23 cellular contexts compared by ENCODE assay signal in genomic region chr11:45678962-45679361, GRCh38. TPM values are rescaled to one million over a fixed set of nuclear protein-coding genes. Genes with fewer than 3 reads are reported as not detected.
DNase-seq lines count a peak whose midpoint lies in the region; ATAC-seq, FAIRE-seq and TF ChIP-seq lines count a peak whose summit lies in the region.
"Had no signal": no experiment of that assay in that cellular context is flagged by ENCODE, and none has a peak within 500 bp of the region (broad histone marks: within the 10 kb centered on the region; RNA-seq: fewer than 3 reads in every experiment).

No MANE protein-coding gene starts in this region.

- H3K27ac ChIP-seq in DND-41 (ENCODE audit: low read length), result no peak overlapping the region
- no peak overlapping the region for H3K27ac ChIP-seq in H9 (ENCODE audit: insufficient read length, low read depth, low read length)
- H3K27ac ChIP-seq in K562 (ENCODE audit: extremely low read depth, low read depth, low read length), result no peak overlapping the region
- no peak overlapping the region for H3K27ac ChIP-seq in osteoblast (ENCODE audit: low read depth, low read length)
- H3K27ac ChIP-seq: A549; BLaER1 treated with 17β-estradiol and CSF1 and Interleukin-3, amounts not matched to agents 10 nM and 100 nM; KMS-11 had no signal

- no peak overlapping the region for H2BK20ac ChIP-seq in H9 (ENCODE audit: low read depth, low read length, poor library complexity, severe bottlenecking)

- TF ChIP-seq RAD21 in K562 (CRISPR knock-in tag; conservative IDR thresholded peaks at IDR 0.05 in 1 of 2, IDR thresholded peaks at IDR 0.05 in 1 of 2), result peak in 1 of 2 experiments; percentile 26; a peak in 2 of 4 replicates

- no peaks in the 10 kb centered on the region; a peak in 1 of 7 replicates for H3K36me3 Mint-ChIP-seq in H9 (ENCODE audit: insufficient read depth in 1 of 3, low read depth in 3 of 3)

- no peak overlapping the region for H2BK15ac ChIP-seq in H9 (ENCODE audit: low read depth, low read length)

- DNase-seq in DND-41 (no peak), H9 (no peak), K562 (ENCODE audit: extremely low read depth in 1 of 4, low spot score in 3 of 4) (peak in 1 of 4 experiments; percentile 16), osteoblast (ENCODE audit: insufficient read length, low spot score, missing footprints) (peak; percentile 9), cardiac septum (ENCODE audit: low spot score) (no peak)
- DNase-seq: AML-193; CD4-positive, alpha-beta T cell; GDM1; IMR-90; NCI-H1048; NCI-H1694; NCI-H446 treated with DMSO at 0.1 percent for 48 hours; NCI-H526; PC-3; SK-N-SH had no signal

- H2BK12ac ChIP-seq in H9 (ENCODE audit: insufficient read length, low read depth, low read length), result no peak overlapping the region

- H4K20me1 ChIP-seq in DND-41 (ENCODE audit: insufficient read depth, low read length), result no peaks in the 10 kb centered on the region
- H4K20me1 ChIP-seq in H9 (ENCODE audit: control insufficient read depth, insufficient read depth, insufficient read length), result no peaks in the 10 kb centered on the region
- H4K20me1 ChIP-seq in K562 (replicated peaks; ENCODE audit: control insufficient read depth, insufficient read depth, low read length), result 0 out of 2 replicates have a peak, but pooled peaks cover 2% of the 10 kb centered on the region
- no peaks in the 10 kb centered on the region for H4K20me1 ChIP-seq in osteoblast (ENCODE audit: insufficient read depth, low read length)
- H4K20me1 ChIP-seq: BLaER1 treated with 17β-estradiol and CSF1 and Interleukin-3, amounts not matched to agents 10 nM and 100 nM had no signal

- H3K4me2 ChIP-seq in DND-41 (ENCODE audit: insufficient read depth, low read length) (no peak overlapping the region), H9 (ENCODE audit: insufficient read depth, insufficient read length, low read length) (no peak overlapping the region), K562 (ENCODE audit: insufficient read depth, low read length) (no peak overlapping the region), osteoblast (ENCODE audit: insufficient read depth, low read length) (no peak overlapping the region)
- H3K4me2 ChIP-seq: A549; BLaER1 treated with 17β-estradiol and CSF1 and Interleukin-3, amounts not matched to agents 10 nM and 100 nM; KMS-11; SK-N-SH had no signal

- CTCF ChIA-PET in K562 (lab: Yijun Ruan, JAX; ENCODE audit: low intra/inter-chr PET ratio), result no interaction called here

- 0 out of 3 replicates have a peak, but pooled peaks have one; percentile 40 for ATAC-seq in DND-41 (ENCODE audit: insufficient read depth, low read depth)
- ATAC-seq in K562, result peak; percentile 79
- ATAC-seq in HG02938 (IDR thresholded peaks at IDR 0.05; ENCODE audit: unreplicated experiment), result no peak
- ATAC-seq in GM21723 (IDR thresholded peaks at IDR 0.05; ENCODE audit: unreplicated experiment), result no peak
- ATAC-seq: A549, GM12878, PC-3 had no signal

- H4K5ac ChIP-seq in H9 (ENCODE audit: insufficient read length, low read depth, low read length), result no peak overlapping the region

- no peak for TF ChIP-seq EP300 in K562 (IDR thresholded peaks at IDR 0.05; ENCODE audit: low read length)

- H3K9me1 ChIP-seq in K562 (ENCODE audit: control insufficient read depth, insufficient read depth, low read length), result no peaks in the 10 kb centered on the region

- no peak overlapping the region for H2BK120ac ChIP-seq in H9 (ENCODE audit: low read depth, low read length, poor library complexity, severe bottlenecking)

- no peak overlapping the region for H2BK5ac ChIP-seq in H9 (ENCODE audit: insufficient read length, low read length)

- H3T11ph ChIP-seq in H9 (ENCODE audit: low read length), result no peak overlapping the region

- TF ChIP-seq POLR2A in K562 (conservative IDR thresholded peaks at IDR 0.05), result no peak

- peaks cover 11 to 30% of the 10 kb centered on the region in 2 experiments for H3K4me1 Mint-ChIP-seq in H9

- H3K9ac ChIP-seq in DND-41 (ENCODE audit: low read depth, low read length), result no peak overlapping the region
- no peak overlapping the region for H3K9ac ChIP-seq in H9 (ENCODE audit: extremely low read depth, insufficient read length, low read length)
- no peak overlapping the region for H3K9ac ChIP-seq in K562 (ENCODE audit: insufficient read depth in 1 of 2, low read depth in 2 of 2, low read length in 2 of 2)
- H3K9ac ChIP-seq: BLaER1 treated with 17β-estradiol and CSF1 and Interleukin-3, amounts not matched to agents 10 nM and 100 nM; KMS-11; SK-N-SH had no signal

- H3K9me3 ChIP-seq in DND-41 (ENCODE audit: insufficient read depth, low read length, severe bottlenecking) (no peaks in the 10 kb centered on the region), H9 (ENCODE audit: control insufficient read depth, low read depth, low read length) (no peaks in the 10 kb centered on the region), K562 (replicated peaks; ENCODE audit: control insufficient read depth, insufficient read depth, low read depth, low read length) (no peaks in the 10 kb centered on the region), osteoblast (ENCODE audit: low read depth, low read length) (no peaks in the 10 kb centered on the region)
- H3K9me3 ChIP-seq: A549; BLaER1 treated with 17β-estradiol and CSF1 and Interleukin-3, amounts not matched to agents 10 nM and 100 nM; HAP-1; SK-N-SH had no signal

- no peaks in the 10 kb centered on the region for H3K36me3 ChIP-seq in DND-41 (ENCODE audit: insufficient read depth, low read length)
- H3K36me3 ChIP-seq in K562 (ENCODE audit: control insufficient read depth, insufficient read depth, low read length), result no peaks in the 10 kb centered on the region
- H3K36me3 ChIP-seq in osteoblast (ENCODE audit: insufficient read depth, low read length), result no peaks in the 10 kb centered on the region
- H3K36me3 ChIP-seq: BLaER1 treated with 17β-estradiol and CSF1 and Interleukin-3, amounts not matched to agents 10 nM and 100 nM; HAP-1 had no signal

- no peak overlapping the region for H3K4ac ChIP-seq in H9 (ENCODE audit: low read depth, low read length)

- H2AK5ac ChIP-seq in H9 (ENCODE audit: insufficient read length, low read length), result no peak overlapping the region

- H3K4me3 ChIP-seq in DND-41 (ENCODE audit: low read depth in 1 of 2, low read length in 2 of 2) (no peak overlapping the region), K562 (no peak overlapping the region), osteoblast (ENCODE audit: insufficient read depth, low read length) (no peak overlapping the region)
- H3K4me3 ChIP-seq: A549; BLaER1 treated with 17β-estradiol and CSF1 and Interleukin-3, amounts not matched to agents 10 nM and 100 nM; GM12878; HAP-1 had no signal

- H3K79me2 ChIP-seq in DND-41 (ENCODE audit: insufficient read depth, low read length), result no peaks in the 10 kb centered on the region
- no peaks in the 10 kb centered on the region for H3K79me2 ChIP-seq in H9 (ENCODE audit: insufficient read depth, low read length)
- no peaks in the 10 kb centered on the region for H3K79me2 ChIP-seq in K562 (ENCODE audit: control insufficient read depth, insufficient read depth, low read length)
- no peaks in the 10 kb centered on the region for H3K79me2 ChIP-seq in osteoblast (ENCODE audit: insufficient read depth, low read length)

- peaks cover 8% of the 10 kb centered on the region for H3K27me3 Mint-ChIP-seq in H9 (ENCODE audit: low read depth)
- H3K27me3 Mint-ChIP-seq: CD4-positive, alpha-beta T cell had no signal

- H3K4me3 Mint-ChIP-seq in H9, result no peak overlapping the region
- H3K4me3 Mint-ChIP-seq: CD4-positive, alpha-beta T cell had no signal

- BruUV-seq in K562 (replicated peaks; lab: Mats Ljungman, UMichigan), result no TSS peak

- no CpG with 5 or more reads among the region's 6 CpGs for WGBS in H9 (ENCODE audit: extremely low coverage, insufficient read length, low lambda C conversion rate)
- 2% methylated on average over 6 of the region's 6 CpGs for WGBS in K562 (ENCODE audit: insufficient coverage, low coverage, missing lambda C conversion rate)

- H3K79me1 ChIP-seq in H9 (ENCODE audit: insufficient read depth, low read depth, low read length, poor library complexity, severe bottlenecking), result no peaks in the 10 kb centered on the region

- no peak overlapping the region for H4K8ac ChIP-seq in H9 (replicated peaks; ENCODE audit: insufficient read length, low read depth, low read length)

- H2AFZ ChIP-seq in DND-41 (ENCODE audit: low read depth, low read length) (no peak overlapping the region), H9 (ENCODE audit: low read length) (no peak overlapping the region), K562 (ENCODE audit: low read depth, low read length) (no peak overlapping the region), osteoblast (ENCODE audit: low read length) (no peak overlapping the region)

- H3K23ac ChIP-seq in H9 (ENCODE audit: insufficient read length, low read depth, low read length), result no peak overlapping the region

- no peak for FAIRE-seq in K562 (lab: Jason Lieb, UNC)
- FAIRE-seq: A549, D721Med, GM12878 had no signal

- H3K27me3 ChIP-seq in DND-41 (ENCODE audit: insufficient read depth, low read length, poor library complexity) (no peaks in the 10 kb centered on the region), H9 (ENCODE audit: insufficient read depth, low read length) (no peaks in the 10 kb centered on the region), K562 (ENCODE audit: control insufficient read depth in 2 of 2, insufficient read depth in 2 of 2, low read length in 2 of 2) (peaks cover 4 to 38% of the 10 kb centered on the region in 2 experiments; a peak in 2 of 5 replicates), osteoblast (ENCODE audit: insufficient read depth, low read length) (peaks cover 3% of the 10 kb centered on the region)
- H3K27me3 ChIP-seq: BLaER1 treated with 17β-estradiol and CSF1 and Interleukin-3, amounts not matched to agents 10 nM and 100 nM had no signal

- TF ChIP-seq CTCF in DND-41 (IDR thresholded peaks at IDR 0.05; ENCODE audit: borderline replicate concordance, extremely low read depth, low read length, poor library complexity, severe bottlenecking), result peak; percentile 19
- peak; percentile 35; the same call in 2 of the 3 replicates for TF ChIP-seq CTCF in H9 (conservative IDR thresholded peaks at IDR 0.05)
- TF ChIP-seq CTCF in K562 (IDR thresholded peaks at IDR 0.05 in 2 of 3, conservative IDR thresholded peaks at IDR 0.05 in 1 of 3; ENCODE audit: insufficient read depth in 2 of 3, low read depth in 1 of 3, low read length in 3 of 3), result peak in 2 of 3 experiments; percentile 23 to 37; a peak in 2 of 6 replicates
- no peak for TF ChIP-seq CTCF in osteoblast (IDR thresholded peaks at IDR 0.05; ENCODE audit: extremely low read depth, low read depth, low read length)

- H3K9me3 Mint-ChIP-seq in H9, result no peaks in the 10 kb centered on the region
- H3K9me3 Mint-ChIP-seq: CD4-positive, alpha-beta T cell had no signal

- peaks cover 23% of the 10 kb centered on the region for H3K4me1 ChIP-seq in DND-41 (ENCODE audit: insufficient read depth, low read length)
- no peaks in the 10 kb centered on the region for H3K4me1 ChIP-seq in H9 (ENCODE audit: insufficient read depth, low read length)
- H3K4me1 ChIP-seq in K562 (replicated peaks in 1 of 2; ENCODE audit: control insufficient read depth in 2 of 2, insufficient read depth in 2 of 2, low read length in 2 of 2), result no peaks in the 10 kb centered on the region
- no peaks in the 10 kb centered on the region for H3K4me1 ChIP-seq in osteoblast (ENCODE audit: insufficient read depth, low read length)
- H3K4me1 ChIP-seq: A549; BLaER1 treated with 17β-estradiol and CSF1 and Interleukin-3, amounts not matched to agents 10 nM and 100 nM; HAP-1 had no signal

- no peak overlapping the region for H3K18ac ChIP-seq in H9 (ENCODE audit: insufficient read length, low read depth, low read length)

- H3K14ac ChIP-seq in H9 (ENCODE audit: insufficient read depth, low read length), result no peak overlapping the region; the same call in 1 of the 2 replicates

- H3K23me2 ChIP-seq in H9 (ENCODE audit: insufficient read length, low read depth, low read length, poor library complexity, severe bottlenecking), result no peaks in the 10 kb centered on the region

- no peak overlapping the region for H3K56ac ChIP-seq in H9 (ENCODE audit: insufficient read length, low read depth, low read length)

- no peak overlapping the region for H3K27ac Mint-ChIP-seq in H9
- H3K27ac Mint-ChIP-seq: CD4-positive, alpha-beta T cell had no signal

- in situ Hi-C loops in K562 (cut with MboI), result no loop called here

- no peak overlapping the region for H4K91ac ChIP-seq in H9 (ENCODE audit: insufficient read length, low read depth, low read length)

- POLR2A ChIA-PET in K562 (lab: Yijun Ruan, JAX), result interaction anchor here (0.6 kb wide), 2 partner anchors 23 to 30 kb away, joined by 3 read pairs; no protein-coding TSS in a partner anchor

- intact Hi-C loops in K562 (cut with micrococcal nuclease) (loop anchor here (1.0 kb wide), 1 partner anchor 92 kb away; no protein-coding TSS in a partner anchor), cardiac septum (cut with DNase I) (no loop called here)

RNA-seq across cellular contexts. Expression of gene CHST1, which starts 13.5 kb away (rescaled TPM):
- total RNA-seq in H9 (2021), result 0.39 and 0.57 TPM in 2 replicates
- not detected in 2 replicates for total RNA-seq in K562 (2011; cell fraction: chromatin; rRNA removed; ENCODE audit: low replicate concordance)
- total RNA-seq in K562 (2011; cell fraction: nucleolus; rRNA removed), result not detected in 2 replicates
- not detected in 2 replicates for total RNA-seq in K562 (2011; cell fraction: nucleoplasm; rRNA removed)
- total RNA-seq in K562 (2014; rRNA removed), result not detected in 2 replicates
- not detected in 2 replicates for total RNA-seq in K562 (2014; rRNA removed; fragmentation: Illumina TruSeq; extraction: Trizol)
- 0.18 TPM in 1 of 2 replicates, not detected in the other for total RNA-seq in K562 (2015; rRNA removed; fragmentation: Illumina TruSeq; extraction: Trizol)
- total RNA-seq in K562 (2021), result 0.18 TPM in 1 of 2 replicates, not detected in the other
- 0.04 TPM in 1 of 2 replicates, not detected in the other for polyA plus RNA-seq in K562 (2011; rRNA removed)
- not detected in 2 replicates for polyA plus RNA-seq in K562 (2011; cell fraction: cytosol; rRNA removed)
- 0.17 TPM in 1 of 2 replicates, not detected in the other for polyA plus RNA-seq in K562 (2011; cell fraction: nucleus; rRNA removed)
- 0.04 and 0.08 TPM in 2 replicates for polyA plus RNA-seq in K562 (2012)
- not detected in 2 replicates for polyA plus RNA-seq in K562 (2014; fragmentation: Illumina TruSeq; extraction: Trizol)
- under 1 TPM; 0.14 to 0.32 TPM for polyA plus RNA-seq in K562 (2014; fragmentation: Nextera tagmentation; extraction: Ambion mirVana)
- polyA plus RNA-seq in K562 (2014; rRNA removed), result 0.08 TPM in 1 of 2 replicates, not detected in the other
- polyA minus RNA-seq in K562 (2011; rRNA and poly(A)+ RNA removed), result not detected in 2 replicates
- polyA minus RNA-seq in K562 (2011; cell fraction: cytosol; rRNA and poly(A)+ RNA removed), result not detected in 2 replicates
- polyA minus RNA-seq in K562 (2011; cell fraction: nucleus; rRNA and poly(A)+ RNA removed), result not detected in 2 replicates
- 1.1 and 1.5 TPM in 2 replicates for total RNA-seq in osteoblast
- 2.6 TPM for total RNA-seq in cardiac septum
- total RNA-seq: CD4-positive, alpha-beta T cell; GM12878; IMR-90; PC-3 had no signal
- polyA plus RNA-seq: GM12878 had no signal

Comparison
In these comparisons a context has a peak if more than half of its experiments do, and no peak if none do; other contexts are left out.
1. ATAC-seq: peak in DND-41 (single experiment) and K562 (single experiment); none in HG02938 (single experiment) and GM21723 (single experiment).